8 cellular contexts compared by ENCODE assay signal in the genomic region with DNA sequence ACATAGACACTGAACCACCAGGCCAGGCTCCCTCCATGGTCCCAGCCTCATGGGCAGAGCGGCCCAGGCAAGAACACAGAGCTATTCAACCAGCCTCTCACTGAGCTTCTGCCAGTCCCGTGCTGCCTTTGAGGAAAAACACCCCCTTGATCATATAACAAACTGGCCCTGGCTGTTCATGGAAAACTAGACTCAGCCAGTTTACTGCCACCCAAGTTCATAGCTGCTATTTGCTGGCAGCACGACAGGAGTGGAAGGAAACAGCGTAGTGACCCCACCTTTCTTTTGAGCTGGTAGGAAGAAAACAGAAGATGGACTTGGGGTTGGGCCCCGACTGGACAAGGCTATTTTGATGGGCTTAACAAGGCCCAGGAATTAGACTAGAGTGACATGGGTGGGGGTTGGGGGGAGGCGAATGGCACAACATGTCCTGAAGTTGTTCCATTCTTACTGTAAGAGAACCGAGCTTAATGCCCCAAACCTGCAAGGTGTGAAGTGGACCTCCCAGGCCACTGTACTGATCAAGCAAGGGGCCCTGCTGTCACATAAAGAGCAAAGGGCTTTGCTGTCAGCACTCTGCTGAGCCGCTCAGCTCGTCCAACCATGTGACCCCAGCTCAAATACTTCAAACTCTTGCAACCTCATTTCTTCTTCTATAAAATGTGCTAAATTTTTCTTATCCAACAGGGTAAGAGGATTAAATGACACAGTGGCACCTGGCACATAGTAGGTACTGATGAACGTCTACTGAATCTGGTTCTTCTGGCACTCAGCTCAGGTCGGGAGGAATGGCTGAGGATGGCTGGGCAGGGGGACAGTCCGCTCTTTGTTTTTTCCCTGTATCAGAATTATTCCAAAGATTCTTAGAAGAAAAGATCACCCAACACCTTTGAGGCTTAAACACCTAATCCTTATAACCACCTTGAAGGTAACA. TPM values are rescaled to one million over a fixed set of nuclear protein-coding genes. Genes with fewer than 3 reads are reported as not detected.
DNase-seq lines count a peak whose midpoint lies in the region; TF ChIP-seq lines count a peak whose summit lies in the region.

No MANE protein-coding gene starts in this region.

- H3K27ac Mint-ChIP-seq in T-helper 1 cell treated with Interleukin-12 subunit alpha and Interleukin-12 subunit beta and Interleukin-4 antibody, amounts not matched to agents 30 μg/mL and 1 μg/mL, for 36 hours: peak overlapping the region; percentile 1

- intact Hi-C loops in adrenal gland (cut with DNase I): loop anchor here (5.0 kb wide), 2 partner anchors 106 to 126 kb away; no protein-coding TSS in a partner anchor

- peaks cover 9 to 19% of the 10 kb centered on the region in 2 donors for H3K4me1 ChIP-seq in adrenal gland (replicated peaks in 1 of 2)
- H3K4me1 ChIP-seq in suprapubic skin: peaks cover 66% of the 10 kb centered on the region

- no peak overlapping the region for H3K4me3 Mint-ChIP-seq in T-helper 1 cell treated with Interleukin-12 subunit alpha and Interleukin-12 subunit beta and Interleukin-4 antibody, amounts not matched to agents 30 μg/mL and 1 μg/mL, for 36 hours

- H3K36me3 Mint-ChIP-seq in T-helper 1 cell treated with Interleukin-12 subunit alpha and Interleukin-12 subunit beta and Interleukin-4 antibody, amounts not matched to agents 30 μg/mL and 1 μg/mL, for 36 hours (ENCODE audit: low read depth): peaks cover 11% of the 10 kb centered on the region

- peak overlapping the region in 1 of 4 donors; percentile 86 for H3K4me3 ChIP-seq in adrenal gland
- H3K4me3 ChIP-seq in suprapubic skin: peak overlapping the region; percentile 93

- no peaks in the 10 kb centered on the region for H3K27me3 Mint-ChIP-seq in T-helper 1 cell treated with Interleukin-12 subunit alpha and Interleukin-12 subunit beta and Interleukin-4 antibody, amounts not matched to agents 30 μg/mL and 1 μg/mL, for 36 hours (ENCODE audit: low read depth)

- no peaks in the 10 kb centered on the region for H3K9me3 ChIP-seq in adrenal gland (replicated peaks in 1 of 3)
- H3K9me3 ChIP-seq in suprapubic skin: no peaks in the 10 kb centered on the region

- H3K36me3 ChIP-seq in adrenal gland (replicated peaks in 1 of 2) (no peaks in the 10 kb centered on the region), suprapubic skin (peaks cover 10% of the 10 kb centered on the region)

- peaks cover 33% of the 10 kb centered on the region for H3K4me1 Mint-ChIP-seq in T-helper 1 cell treated with Interleukin-12 subunit alpha and Interleukin-12 subunit beta and Interleukin-4 antibody, amounts not matched to agents 30 μg/mL and 1 μg/mL, for 36 hours (ENCODE audit: low read depth)

- WGBS in adrenal gland, 4 donors: 77 to 83% (median 79%) methylated on average over 11 to 12 of the region's 12 CpGs
- WGBS in suprapubic skin: 70% methylated on average over 12 of the region's 12 CpGs

- TF ChIP-seq CTCF in adrenal gland (IDR thresholded peaks at IDR 0.05): no peak
- no peak for TF ChIP-seq CTCF in suprapubic skin (IDR thresholded peaks at IDR 0.05)

- H3K9me3 Mint-ChIP-seq in T-helper 1 cell treated with Interleukin-12 subunit alpha and Interleukin-12 subunit beta and Interleukin-4 antibody, amounts not matched to agents 30 μg/mL and 1 μg/mL, for 36 hours: no peaks in the 10 kb centered on the region

- H3K27me3 ChIP-seq in adrenal gland: no peaks in the 10 kb centered on the region
- no peaks in the 10 kb centered on the region for H3K27me3 ChIP-seq in suprapubic skin

- DNase-seq in T-helper 1 cell: no peak
- peak in 1 of 7 donors; percentile 33 for DNase-seq in adrenal gland
- DNase-seq in medulla oblongata (ENCODE audit: extremely low spot score): peak; percentile 66
- DNase-seq in suprapubic skin (ENCODE audit: low spot score in 2 of 2): peak in 1 of 2 donors; percentile 49
- no peak for DNase-seq in NCI-H2227 (lab: John Stamatoyannopoulos, UW; ENCODE audit: unreplicated experiment)
- no peak for DNase-seq in stimulated activated naive CD4-positive, alpha-beta T cell treated with Interleukin-2 at 50 U/mL for 16 hours (lab: John Stamatoyannopoulos, UW)
- no peak for DNase-seq in AG08396 (ENCODE audit: low spot score)

- H3K27ac ChIP-seq in adrenal gland (peak overlapping the region in 3 of 5 donors; percentile 34 to 91 (median 89)), suprapubic skin (peak overlapping the region; percentile 84)

- TF ChIP-seq EP300 in suprapubic skin (IDR thresholded peaks at IDR 0.05): no peak

- TF ChIP-seq POLR2A in adrenal gland (IDR thresholded peaks at IDR 0.05): no peak
- TF ChIP-seq POLR2A in suprapubic skin (IDR thresholded peaks at IDR 0.05): no peak

RNA-seq across cellular contexts. Expression of gene FBXL22, which starts 1.5 kb away (rescaled TPM):
- total RNA-seq in adrenal gland: under 1 TPM in 7 of 8 donors, not detected in 1; 0.42 to 0.93 (median 0.78) TPM
- 1 to 10 TPM in 2 of 3 donors, under 1 TPM in 1; 0.37 to 5.9 (median 1.0) TPM for polyA plus RNA-seq in adrenal gland
- total RNA-seq in suprapubic skin: 1 to 10 TPM in 3 of 4 donors, not detected in 1; 1.5 to 2.2 (median 1.5) TPM
